In genomic region chr6:140441256-140441655, GRCh38 we compare ENCODE assay signal across 8 cellular contexts.
A peak's percentile ranks its signal among the peaks of the same experiment; 100 is the strongest.
DNase-seq lines count a peak whose midpoint lies in the region; ATAC-seq and FAIRE-seq lines count a peak whose summit lies in the region.

No MANE protein-coding gene starts in this region.

- FAIRE-seq in RCC 7860 (lab: Jason Lieb, UNC) = no peak

- peaks cover 2% of the 10 kb centered on the region for H3K27me3 Mint-ChIP-seq in activated naive CD8-positive, alpha-beta T cell treated with anti-CD3 and anti-CD28 coated beads, Interleukin-2, amount 50 U/mL, for 24 hours
- no peaks in the 10 kb centered on the region for H3K27me3 Mint-ChIP-seq in activated naive CD8-positive, alpha-beta T cell treated with anti-CD3 and anti-CD28 coated beads for 36 hours

- no peak overlapping the region for H3K4me3 Mint-ChIP-seq in activated naive CD8-positive, alpha-beta T cell treated with anti-CD3 and anti-CD28 coated beads, Interleukin-2, amount 50 U/mL, for 24 hours
- no peak overlapping the region for H3K4me3 Mint-ChIP-seq in activated naive CD8-positive, alpha-beta T cell treated with anti-CD3 and anti-CD28 coated beads for 36 hours

- no peaks in the 10 kb centered on the region for H3K9me3 Mint-ChIP-seq in activated naive CD8-positive, alpha-beta T cell treated with anti-CD3 and anti-CD28 coated beads, Interleukin-2, amount 50 U/mL, for 24 hours
- H3K9me3 Mint-ChIP-seq in activated naive CD8-positive, alpha-beta T cell treated with anti-CD3 and anti-CD28 coated beads for 36 hours = no peaks in the 10 kb centered on the region

- no peak overlapping the region for H3K27ac Mint-ChIP-seq in activated naive CD8-positive, alpha-beta T cell treated with anti-CD3 and anti-CD28 coated beads, Interleukin-2, amount 50 U/mL, for 24 hours
- no peak overlapping the region for H3K27ac Mint-ChIP-seq in activated naive CD8-positive, alpha-beta T cell treated with anti-CD3 and anti-CD28 coated beads for 36 hours

- H3K36me3 Mint-ChIP-seq in activated naive CD8-positive, alpha-beta T cell treated with anti-CD3 and anti-CD28 coated beads, Interleukin-2, amount 50 U/mL, for 24 hours (ENCODE audit: low read depth) = no peaks in the 10 kb centered on the region
- no peaks in the 10 kb centered on the region for H3K36me3 Mint-ChIP-seq in activated naive CD8-positive, alpha-beta T cell treated with anti-CD3 and anti-CD28 coated beads for 36 hours

- DNase-seq in activated naive CD8-positive, alpha-beta T cell treated with anti-CD3 and anti-CD28 coated beads, Interleukin-2, amount 50 U/mL, for 24 hours = no peak
- DNase-seq in activated naive CD8-positive, alpha-beta T cell treated with anti-CD3 and anti-CD28 coated beads for 36 hours = no peak
- peak; percentile 52 to 73 for DNase-seq in NCI-H524 (lab: John Stamatoyannopoulos, UW)
- DNase-seq in dermis microvascular lymphatic vessel endothelial cell (ENCODE audit: low read depth in 2 of 2) = peak; percentile 54 to 75
- DNase-seq in lung microvascular endothelial cell (ENCODE audit: low read depth in 2 of 2) = peak; percentile 66 to 87
- no peak for DNase-seq in RCC 7860 (ENCODE audit: low spot score)
- no peak for DNase-seq in NCI-H1105 (lab: John Stamatoyannopoulos, UW)

- peak; percentile 28 for ATAC-seq in activated naive CD8-positive, alpha-beta T cell treated with anti-CD3 and anti-CD28 coated beads, Interleukin-2, amount 50 U/mL, for 24 hours
- no peak for ATAC-seq in GM19463 (IDR thresholded peaks at IDR 0.05; ENCODE audit: unreplicated experiment)

- H3K4me1 Mint-ChIP-seq in activated naive CD8-positive, alpha-beta T cell treated with anti-CD3 and anti-CD28 coated beads, Interleukin-2, amount 50 U/mL, for 24 hours = no peaks in the 10 kb centered on the region
- no peaks in the 10 kb centered on the region for H3K4me1 Mint-ChIP-seq in activated naive CD8-positive, alpha-beta T cell treated with anti-CD3 and anti-CD28 coated beads for 36 hours

Comparison
In these comparisons a context has a peak if more than half of its experiments do, and no peak if none do; other contexts are left out.
1. DNase-seq: peak in NCI-H524 (2 of 2), dermis microvascular lymphatic vessel endothelial cell (2 of 2) and lung microvascular endothelial cell (2 of 2); none in activated naive CD8-positive, alpha-beta T cell treated with anti-CD3 and anti-CD28 coated beads, Interleukin-2, amount 50 U/mL, for 24 hours (single experiment), activated naive CD8-positive, alpha-beta T cell treated with anti-CD3 and anti-CD28 coated beads for 36 hours (single experiment), RCC 7860 (single experiment) and NCI-H1105 (single experiment).